Comparison of ENCODE assay signal across 8 cellular contexts in genomic region chr17:55437165-55437605, GRCh38. TPM values are rescaled to one million over a fixed set of nuclear protein-coding genes. Genes with fewer than 3 reads are reported as not detected.
DNase-seq lines count a peak whose midpoint lies in the region; ATAC-seq and TF ChIP-seq lines count a peak whose summit lies in the region.

No MANE protein-coding gene starts in this region.

- no peak overlapping the region for H3K27ac ChIP-seq in naive thymus-derived CD4-positive, alpha-beta T cell (ENCODE audit: low read depth, low read length)
- H3K27ac ChIP-seq in psoas muscle: no peak overlapping the region

- intact Hi-C loops in dendritic cell treated with granulocyte-macrophage colony-stimulating factor and Interleukin-4, amounts not matched to agents 40 ng/mL and 50 ng/mL, for 4 days (cut with micrococcal nuclease): loop anchor here (2.0 kb wide), 1 partner anchor 14 kb away; no protein-coding TSS in a partner anchor
- intact Hi-C loops in naive thymus-derived CD4-positive, alpha-beta T cell (cut with micrococcal nuclease): no loop called here
- intact Hi-C loops in psoas muscle (cut with DNase I): no loop called here

- peaks cover 43% of the 10 kb centered on the region for H3K4me1 Mint-ChIP-seq in dendritic cell treated with granulocyte-macrophage colony-stimulating factor and Interleukin-4, amounts not matched to agents 40 ng/mL and 50 ng/mL, for 4 days (ENCODE audit: low read depth)
- H3K4me1 Mint-ChIP-seq in naive thymus-derived CD4-positive, alpha-beta T cell: peaks cover 7 to 31% (median 8%) of the 10 kb centered on the region in 7 donors

- H3K4me3 Mint-ChIP-seq in dendritic cell treated with granulocyte-macrophage colony-stimulating factor and Interleukin-4, amounts not matched to agents 40 ng/mL and 50 ng/mL, for 4 days: peak overlapping the region; percentile 53
- H3K4me3 Mint-ChIP-seq in naive thymus-derived CD4-positive, alpha-beta T cell: no peak overlapping the region

- no peak for DNase-seq in naive thymus-derived CD4-positive, alpha-beta T cell
- DNase-seq in effector CD8-positive, alpha-beta T cell (lab: John Stamatoyannopoulos, UW): no peak
- no peak for DNase-seq in activated CD4-positive, alpha-beta T cell treated with anti-CD3 and anti-CD28 coated beads, Interleukin-2, amount 50 U/mL, for 4 hours
- no peak for DNase-seq in psoas muscle

- TF ChIP-seq CTCF in psoas muscle (IDR thresholded peaks at IDR 0.05): no peak

- POLR2A ChIA-PET in naive thymus-derived CD4-positive, alpha-beta T cell (lab: Charles Lee): no interaction called here

- H3K36me3 ChIP-seq in naive thymus-derived CD4-positive, alpha-beta T cell (ENCODE audit: control insufficient read depth in 2 of 3, insufficient read depth in 3 of 3, low read length in 3 of 3): no peaks in the 10 kb centered on the region
- H3K36me3 ChIP-seq in psoas muscle (ENCODE audit: insufficient read depth in 1 of 2, low read depth in 1 of 2): no peaks in the 10 kb centered on the region

- no peak overlapping the region for H3K4me3 ChIP-seq in naive thymus-derived CD4-positive, alpha-beta T cell (ENCODE audit: low read length)
- no peak overlapping the region for H3K4me3 ChIP-seq in psoas muscle

- no peaks in the 10 kb centered on the region for H3K9me3 Mint-ChIP-seq in dendritic cell treated with granulocyte-macrophage colony-stimulating factor and Interleukin-4, amounts not matched to agents 40 ng/mL and 50 ng/mL, for 4 days
- peaks cover 0 to 5% (median 0%) of the 10 kb centered on the region in 11 donors for H3K9me3 Mint-ChIP-seq in naive thymus-derived CD4-positive, alpha-beta T cell

- H3K27ac Mint-ChIP-seq in dendritic cell treated with granulocyte-macrophage colony-stimulating factor and Interleukin-4, amounts not matched to agents 40 ng/mL and 50 ng/mL, for 4 days: peak overlapping the region; percentile 92
- no peak overlapping the region for H3K27ac Mint-ChIP-seq in naive thymus-derived CD4-positive, alpha-beta T cell

- H3K27me3 Mint-ChIP-seq in dendritic cell treated with granulocyte-macrophage colony-stimulating factor and Interleukin-4, amounts not matched to agents 40 ng/mL and 50 ng/mL, for 4 days: peaks cover 6% of the 10 kb centered on the region
- H3K27me3 Mint-ChIP-seq in naive thymus-derived CD4-positive, alpha-beta T cell: peaks cover 8 to 14% (median 11%) of the 10 kb centered on the region in 5 donors

- peaks cover 0 to 3% of the 10 kb centered on the region in 2 donors for H3K4me1 ChIP-seq in naive thymus-derived CD4-positive, alpha-beta T cell (ENCODE audit: control insufficient read depth in 2 of 2, insufficient read depth in 2 of 2, low read length in 2 of 2)
- no peaks in the 10 kb centered on the region for H3K4me1 ChIP-seq in psoas muscle

- H3K27me3 ChIP-seq in naive thymus-derived CD4-positive, alpha-beta T cell (ENCODE audit: control insufficient read depth in 2 of 2, insufficient read depth in 2 of 2, low read length in 2 of 2): no peaks in the 10 kb centered on the region
- no peaks in the 10 kb centered on the region for H3K27me3 ChIP-seq in psoas muscle (ENCODE audit: insufficient read depth in 3 of 3, low read length in 2 of 3)

- no peaks in the 10 kb centered on the region for H3K36me3 Mint-ChIP-seq in dendritic cell treated with granulocyte-macrophage colony-stimulating factor and Interleukin-4, amounts not matched to agents 40 ng/mL and 50 ng/mL, for 4 days (ENCODE audit: low read depth)
- H3K36me3 Mint-ChIP-seq in naive thymus-derived CD4-positive, alpha-beta T cell: no peaks in the 10 kb centered on the region

- 41 to 55% (median 47%) methylated on average over 5 of the region's 5 CpGs for WGBS in psoas muscle, 3 donors

- no peaks in the 10 kb centered on the region for H3K9me3 ChIP-seq in naive thymus-derived CD4-positive, alpha-beta T cell (ENCODE audit: control insufficient read depth in 2 of 3, low read length in 3 of 3)
- H3K9me3 ChIP-seq in psoas muscle: no peaks in the 10 kb centered on the region

- ATAC-seq in GM18498 (IDR thresholded peaks at IDR 0.05; ENCODE audit: unreplicated experiment) (peak; percentile 70), GM21390 (IDR thresholded peaks at IDR 0.05; ENCODE audit: unreplicated experiment) (peak; percentile 77), HG03354 (IDR thresholded peaks at IDR 0.05; ENCODE audit: poor library complexity, severe bottlenecking, unreplicated experiment) (peak; percentile 79), psoas muscle (no peak)
- ATAC-seq in naive thymus-derived CD4-positive, alpha-beta T cell: no peak

- CTCF ChIA-PET in naive thymus-derived CD4-positive, alpha-beta T cell (lab: Charles Lee): no interaction called here

RNA-seq across cellular contexts. Expression of gene MMD, which starts 15.6 kb away (rescaled TPM):
- total RNA-seq in naive thymus-derived CD4-positive, alpha-beta T cell: 10 to 100 TPM in 3 of 5 experiments, 1 to 10 TPM in 2; 6.6 to 35.3 (median 11.2) TPM
- 10 to 100 TPM in 1 of 2 donors, 1 to 10 TPM in 1; 5.2 to 16.1 TPM for polyA plus RNA-seq in naive thymus-derived CD4-positive, alpha-beta T cell
- total RNA-seq in psoas muscle: 1 to 10 TPM; 3.0 to 9.2 (median 4.2) TPM
- polyA plus RNA-seq in psoas muscle: 10 to 100 TPM in 1 of 3 donors, 1 to 10 TPM in 2; 6.2 to 11.0 (median 7.6) TPM

Comparison
In these comparisons a context has a peak if more than half of its experiments do, and no peak if none do; other contexts are left out.
1. ATAC-seq: peak in GM18498 (single experiment), GM21390 (single experiment) and HG03354 (single experiment); none in naive thymus-derived CD4-positive, alpha-beta T cell (single experiment) and psoas muscle (0 of 4).